Comparison of ENCODE assay signal across 9 cellular contexts in genomic region chr17:16477255-16477654, GRCh38. TPM values are rescaled to one million over a fixed set of nuclear protein-coding genes. Genes with fewer than 3 reads are reported as not detected.
DNase-seq lines count a peak whose midpoint lies in the region; ATAC-seq and TF ChIP-seq lines count a peak whose summit lies in the region.
"Had no signal": no experiment of that assay in that cellular context is flagged by ENCODE, and none has a peak within 500 bp of the region (broad histone marks: within the 10 kb centered on the region; RNA-seq: fewer than 3 reads in every experiment).

No MANE protein-coding gene starts in this region.

- peaks cover 0 to 29% (median 15%) of the 10 kb centered on the region in 5 donors for H3K4me1 ChIP-seq in subcutaneous abdominal adipose tissue (ENCODE audit: control insufficient read depth in 5 of 5, insufficient read depth in 5 of 5, low read length in 5 of 5)

- peak; percentile 75 for DNase-seq in HK-2 (ENCODE audit: unreplicated experiment)
- DNase-seq in brain microvascular endothelial cell, result peak; percentile 72
- peak; percentile 68 for DNase-seq in kidney epithelial cell (ENCODE audit: low read depth)
- DNase-seq: stimulated activated CD4-positive, alpha-beta T cell treated with anti-CD3 and anti-CD28 coated beads, Interleukin-4, amount 100 ng/mL, for 4 hours had no signal

- H3K4me3 ChIP-seq in brain microvascular endothelial cell (ENCODE audit: low read depth, low read length) (no peak overlapping the region), kidney epithelial cell (ENCODE audit: low read depth, low read length) (no peak overlapping the region), subcutaneous abdominal adipose tissue (ENCODE audit: low read depth in 1 of 5, low read length in 5 of 5) (no peak overlapping the region)

- no peaks in the 10 kb centered on the region for H3K36me3 ChIP-seq in brain microvascular endothelial cell (replicated peaks)
- H3K36me3 ChIP-seq in kidney epithelial cell (ENCODE audit: control insufficient read depth, insufficient read depth, low read length), result no peaks in the 10 kb centered on the region
- no peaks in the 10 kb centered on the region for H3K36me3 ChIP-seq in subcutaneous abdominal adipose tissue (ENCODE audit: control insufficient read depth in 5 of 5, insufficient read depth in 5 of 5, low read length in 5 of 5)

- in situ Hi-C loops in brain microvascular endothelial cell (cut with HindIII; ENCODE audit: low pct_ligation_motif_present, low sequenced_read_pairs), result no loop called here

- no peaks in the 10 kb centered on the region for H3K27me3 ChIP-seq in brain microvascular endothelial cell (replicated peaks)
- no peaks in the 10 kb centered on the region for H3K27me3 ChIP-seq in kidney epithelial cell (ENCODE audit: control insufficient read depth, insufficient read depth, low read length)
- H3K27me3 ChIP-seq in subcutaneous abdominal adipose tissue (ENCODE audit: control insufficient read depth in 5 of 5, insufficient read depth in 4 of 5, low read length in 5 of 5), result peaks cover 0 to 5% (median 0%) of the 10 kb centered on the region in 5 donors

- H3K27ac ChIP-seq in brain microvascular endothelial cell (peak overlapping the region; percentile 20), subcutaneous abdominal adipose tissue (ENCODE audit: low read depth, low read length) (peak overlapping the region; percentile 23)

- no peak for ATAC-seq in GM21723 (IDR thresholded peaks at IDR 0.05; ENCODE audit: unreplicated experiment)
- no peak for ATAC-seq in HG03039 (IDR thresholded peaks at IDR 0.05; ENCODE audit: unreplicated experiment)
- no peak for ATAC-seq in HG03565 (IDR thresholded peaks at IDR 0.05; ENCODE audit: unreplicated experiment)
- ATAC-seq in HG02610 (IDR thresholded peaks at IDR 0.05; ENCODE audit: unreplicated experiment), result no peak

- TF ChIP-seq CTCF in brain microvascular endothelial cell (IDR thresholded peaks at IDR 0.05; ENCODE audit: low read depth, low read length, missing control alignments) (no peak), kidney epithelial cell (IDR thresholded peaks at IDR 0.05; ENCODE audit: insufficient read depth, low read length, poor library complexity, severe bottlenecking) (no peak)

- H3K9ac ChIP-seq in subcutaneous abdominal adipose tissue (ENCODE audit: low read length in 5 of 5), result no peak overlapping the region

- H3K9me3 ChIP-seq in subcutaneous abdominal adipose tissue (ENCODE audit: control insufficient read depth in 5 of 5, low read length in 5 of 5), result no peaks in the 10 kb centered on the region

RNA-seq across cellular contexts. Expression of gene LRRC75A, which starts 14.7 kb away (rescaled TPM):
- total RNA-seq in kidney epithelial cell, result 2.1 and 4.5 TPM in 2 replicates
